Comparison of ENCODE assay signal across 25 cellular contexts in the genomic region with DNA sequence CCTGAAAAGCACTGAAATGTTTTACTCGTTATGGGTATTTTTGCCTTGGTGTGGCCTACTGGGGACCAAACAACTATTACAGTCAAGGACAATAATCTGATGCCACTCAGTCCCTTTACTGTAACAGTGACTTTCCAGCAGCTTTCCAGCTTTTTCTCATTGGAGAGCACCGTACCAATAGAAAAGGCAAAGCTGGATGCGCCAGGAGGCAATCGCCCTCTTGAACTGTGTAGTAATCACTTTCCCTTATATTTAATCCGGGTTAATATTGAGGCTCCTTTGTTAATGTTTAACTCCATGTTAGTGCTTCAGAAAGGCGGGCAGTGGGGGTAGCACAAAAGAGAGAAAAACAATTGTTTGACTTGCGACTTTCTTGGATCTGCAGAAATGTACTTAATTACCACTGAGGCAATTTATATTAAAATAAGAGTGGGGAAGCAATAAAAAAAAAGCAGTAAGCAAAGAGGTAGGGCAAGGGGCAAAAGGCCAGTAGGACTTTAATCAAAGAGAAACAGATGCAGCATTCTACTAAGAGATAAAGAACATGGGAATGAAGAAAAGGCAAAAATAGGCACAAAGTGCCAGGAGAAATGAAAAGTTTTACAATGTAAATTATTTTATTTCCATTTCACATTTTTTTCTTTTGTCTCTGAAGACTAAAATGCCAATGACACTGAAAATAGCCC.
DNase-seq lines count a peak whose midpoint lies in the region; ATAC-seq and TF ChIP-seq lines count a peak whose summit lies in the region.
"Had no signal": no experiment of that assay in that cellular context is flagged by ENCODE, and none has a peak within 500 bp of the region (broad histone marks: within the 10 kb centered on the region; RNA-seq: fewer than 3 reads in every experiment).

No MANE protein-coding gene starts in this region.

- peaks cover 8 to 15% of the 10 kb centered on the region in 2 donors for H3K4me1 ChIP-seq in neuronal stem cell (ENCODE audit: control insufficient read depth in 2 of 2, insufficient read depth in 1 of 2, low read depth in 1 of 2, low read length in 2 of 2)
- H3K4me1 ChIP-seq: A549, gastrocnemius medialis, left ventricle myocardium inferior, transverse colon had no signal

- no peak overlapping the region for H3K4ac ChIP-seq in neuronal stem cell (ENCODE audit: low read length)

- no peak overlapping the region for H3K4me2 ChIP-seq in neuronal stem cell (ENCODE audit: insufficient read depth, low read length, poor library complexity, severe bottlenecking)
- H3K4me2 ChIP-seq: A549 had no signal

- H2BK5ac ChIP-seq in neuronal stem cell (ENCODE audit: low read length) = no peak overlapping the region

- H3K4me3 ChIP-seq in SK-N-MC (no peak overlapping the region), neuronal stem cell (ENCODE audit: low read length in 2 of 2) (no peak overlapping the region)
- H3K4me3 ChIP-seq: A549, gastrocnemius medialis, left ventricle myocardium inferior, MG63, transverse colon had no signal

- no peak overlapping the region for H3K9ac ChIP-seq in SK-N-MC (ENCODE audit: insufficient read length)
- no peak overlapping the region for H3K9ac ChIP-seq in neuronal stem cell (ENCODE audit: low read depth, low read length, poor library complexity)

- H3K14ac ChIP-seq in neuronal stem cell (ENCODE audit: low read length) = no peak overlapping the region

- ATAC-seq in HG02571 (IDR thresholded peaks at IDR 0.05; ENCODE audit: unreplicated experiment) = no peak
- no peak for ATAC-seq in GM18873 (IDR thresholded peaks at IDR 0.05; ENCODE audit: low FRiP score, unreplicated experiment)
- ATAC-seq: A549; activated CD4-positive, CD25-positive, alpha-beta regulatory T cell treated with anti-CD3 and anti-CD28 coated beads, Interleukin-2, amount 50 U/mL, for 24 hours; gastrocnemius medialis; stimulated activated memory B cell treated with anti-CD40 and anti-IgM and Interleukin-4, amounts not matched to agents 10 μg/mL and 1 μg/mL and 100 μg/mL, for 72 hours; T-helper 17 cell had no signal

- no peak overlapping the region for H2BK120ac ChIP-seq in neuronal stem cell (ENCODE audit: low read depth, low read length)

- no peak overlapping the region for H2BK12ac ChIP-seq in neuronal stem cell (ENCODE audit: low read length)

- H4K91ac ChIP-seq in neuronal stem cell (ENCODE audit: low read depth, low read length, poor library complexity) = no peak overlapping the region

- no peak for TF ChIP-seq CTCF in 22Rv1 (IDR thresholded peaks at IDR 0.05)

- no peak overlapping the region for H2AK5ac ChIP-seq in neuronal stem cell (ENCODE audit: low read depth, low read length)

- H2BK15ac ChIP-seq in neuronal stem cell (ENCODE audit: low read length) = no peak overlapping the region

- no peak overlapping the region for H4K8ac ChIP-seq in neuronal stem cell (ENCODE audit: low read depth, low read length)

- H3K27ac ChIP-seq in 22Rv1 = peak overlapping the region; percentile 84
- H3K27ac ChIP-seq in SK-N-MC = 0 out of 2 replicates have a peak overlapping the region, but pooled peaks have one; percentile 78
- no peak overlapping the region for H3K27ac ChIP-seq in neuronal stem cell (replicated peaks; ENCODE audit: low read length)
- H3K27ac ChIP-seq: A549, gastrocnemius medialis, left ventricle myocardium inferior, transverse colon had no signal

- H3K79me1 ChIP-seq in neuronal stem cell (ENCODE audit: low read depth, low read length) = no peaks in the 10 kb centered on the region

- H3K9me3 ChIP-seq in SK-N-MC (ENCODE audit: low read depth, low read length) = no peaks in the 10 kb centered on the region
- no peaks in the 10 kb centered on the region for H3K9me3 ChIP-seq in neuronal stem cell (replicated peaks in 1 of 2; ENCODE audit: control insufficient read depth in 2 of 2, insufficient read depth in 1 of 2, low read depth in 1 of 2, low read length in 2 of 2)
- H3K9me3 ChIP-seq: A549, gastrocnemius medialis, left ventricle myocardium inferior, MG63, transverse colon had no signal

- no peak overlapping the region for H3K23ac ChIP-seq in neuronal stem cell (ENCODE audit: low read depth, low read length, poor library complexity)

- WGBS in neuronal stem cell (ENCODE audit: extremely low coverage in 2 of 2, insufficient read length in 2 of 2, insufficient replicate concordance in 1 of 2), 2 donors = no CpG with 5 or more reads among the region's 7 CpGs

- peak overlapping the region; percentile 6 for H2AFZ ChIP-seq in neuronal stem cell (ENCODE audit: low read length)

- H3K27me3 ChIP-seq in neuronal stem cell (ENCODE audit: control insufficient read depth in 3 of 3, insufficient read depth in 3 of 3, low read depth in 1 of 3, low read length in 3 of 3) = no peaks in the 10 kb centered on the region
- H3K27me3 ChIP-seq: gastrocnemius medialis, MG63, transverse colon had no signal

- DNase-seq in SK-N-MC (ENCODE audit: low read depth, low spot score) (no peak), kidney tubule cell (ENCODE audit: low spot score) (peak; percentile 29), neuronal stem cell (ENCODE audit: low spot score) (no peak)
- no peak for DNase-seq in stimulated activated CD8-positive, alpha-beta memory T cell treated with anti-CD3 and anti-CD28 coated beads, Interleukin-4, amount 100 ng/mL, for 48 hours
- DNase-seq in activated CD4-positive, CD25-positive, alpha-beta regulatory T cell treated with anti-CD3 and anti-CD28 coated beads, Interleukin-2, amount 50 U/mL, for 72 hours = no peak
- DNase-seq: activated CD4-positive, alpha-beta T cell treated with anti-CD3 and anti-CD28 coated beads, Interleukin-2, amount 50 U/mL, for 48 hours; activated naive CD4-positive, alpha-beta T cell treated with Interleukin-2 at 50 U/mL for 16 hours; CD4-positive, alpha-beta T cell; gastrocnemius medialis; HFFc6; KG1; left ventricle myocardium inferior; MG63; NCI-H2029 treated with DMSO at 0.1 percent for 48 hours; NCI-H526 treated with DMSO at 0.1 percent for 48 hours; nucleus accumbens; Right ventricle myocardium superior; T-helper 17 cell; transverse colon had no signal

- H3K36me3 ChIP-seq in SK-N-MC (ENCODE audit: insufficient read depth, low read length) (no peaks in the 10 kb centered on the region), neuronal stem cell (replicated peaks in 1 of 2; ENCODE audit: control insufficient read depth in 2 of 2, insufficient read depth in 2 of 2, low read length in 2 of 2) (no peaks in the 10 kb centered on the region)
- H3K36me3 ChIP-seq: gastrocnemius medialis, left ventricle myocardium inferior, MG63, transverse colon had no signal

- H3K18ac ChIP-seq in neuronal stem cell (ENCODE audit: low read length) = no peak overlapping the region
